Comparison of ENCODE assay signal across 17 cellular contexts in the genomic region with DNA sequence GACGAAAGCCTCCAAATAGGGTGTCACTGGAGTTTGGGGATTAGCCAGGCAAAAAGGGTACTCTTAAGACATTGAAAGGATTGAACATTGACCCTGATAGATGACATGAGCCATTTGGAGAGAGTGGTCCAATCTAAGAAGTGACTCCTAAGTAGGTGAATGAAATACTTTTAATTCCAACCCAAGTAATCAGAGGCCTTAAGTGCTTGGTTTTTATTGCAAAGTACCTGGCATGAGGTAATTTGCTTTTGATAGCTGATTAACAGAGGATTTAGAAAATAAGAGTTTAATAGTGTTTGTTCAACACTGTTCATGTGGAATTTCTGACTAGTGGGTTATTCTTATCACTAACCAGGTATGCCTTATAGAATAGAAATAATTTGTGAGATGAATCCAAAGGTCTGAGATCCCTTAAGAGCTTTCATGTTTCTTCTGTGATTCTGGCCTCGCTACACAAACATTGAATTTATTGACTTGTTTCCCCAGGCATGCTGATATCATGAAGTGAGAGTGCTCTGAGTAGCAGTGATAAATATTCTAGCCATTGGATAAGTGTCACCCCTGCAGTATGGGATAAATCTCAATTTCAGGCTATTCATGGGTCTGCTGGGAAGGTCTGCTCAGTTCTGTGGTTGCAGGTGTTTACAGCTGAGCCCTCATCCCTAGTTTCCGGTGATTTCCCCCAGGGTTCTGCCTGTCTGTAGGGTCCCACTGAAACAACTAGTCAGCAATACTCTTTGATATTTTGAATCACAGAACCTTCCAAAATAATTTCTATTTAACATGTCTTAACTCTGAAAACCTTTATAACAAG. TPM values are rescaled to one million over a fixed set of nuclear protein-coding genes. Genes with fewer than 3 reads are reported as not detected.
DNase-seq lines count a peak whose midpoint lies in the region; ATAC-seq and TF ChIP-seq lines count a peak whose summit lies in the region.
"Had no signal": no experiment of that assay in that cellular context is flagged by ENCODE, and none has a peak within 500 bp of the region (broad histone marks: within the 10 kb centered on the region; RNA-seq: fewer than 3 reads in every experiment).

No MANE protein-coding gene starts in this region.

- H2BK120ac ChIP-seq in trophoblast cell (ENCODE audit: insufficient read depth, low read length, poor library complexity): peak overlapping the region; percentile 49

- no peak for TF ChIP-seq CTCF in DND-41 (IDR thresholded peaks at IDR 0.05; ENCODE audit: borderline replicate concordance, extremely low read depth, low read length, poor library complexity, severe bottlenecking)

- ATAC-seq in DND-41 (ENCODE audit: insufficient read depth, low read depth): peak; percentile 83
- ATAC-seq: activated naive CD4-positive, alpha-beta T cell treated with anti-CD3 and anti-CD28 coated beads, Interleukin-2, amount 50 U/mL, for 72 hours; gastroesophageal sphincter had no signal

- H4K20me1 ChIP-seq in DND-41 (ENCODE audit: insufficient read depth, low read length): peaks cover 4% of the 10 kb centered on the region; the same call in 1 of the 2 replicates

- H3K9me3 ChIP-seq in DND-41 (ENCODE audit: insufficient read depth, low read length, severe bottlenecking) (no peaks in the 10 kb centered on the region), trophoblast cell (ENCODE audit: insufficient read depth, low read depth, low read length) (no peaks in the 10 kb centered on the region)
- H3K9me3 ChIP-seq: gastroesophageal sphincter, sigmoid colon, stomach had no signal

- H3K36me3 ChIP-seq in DND-41 (ENCODE audit: insufficient read depth, low read length) (peaks cover 3% of the 10 kb centered on the region; the same call in 1 of the 2 replicates), trophoblast cell (ENCODE audit: control insufficient read depth in 1 of 2, insufficient read depth in 2 of 2, low read length in 2 of 2) (peaks cover 0 to 3% of the 10 kb centered on the region in 2 experiments)
- H3K36me3 ChIP-seq: brain microvascular endothelial cell had no signal

- H3K27ac Mint-ChIP-seq in dendritic cell treated with granulocyte-macrophage colony-stimulating factor and Interleukin-4, amounts not matched to agents 40 ng/mL and 50 ng/mL, for 4 days: peak overlapping the region; percentile 37
- H3K27ac Mint-ChIP-seq: activated CD4-positive, alpha-beta memory T cell treated with anti-CD3 and anti-CD28 coated beads, Interleukin-2, amount 10 ng/mL, durations not matched to agents 7 days and 5 days; activated naive CD4-positive, alpha-beta T cell treated with anti-CD3 and anti-CD28 coated beads, Interleukin-2, amount 50 U/mL, for 72 hours had no signal

- no peak overlapping the region for H2AK5ac ChIP-seq in trophoblast cell (ENCODE audit: low read length)

- H3K4ac ChIP-seq in trophoblast cell (ENCODE audit: low read depth, low read length): no peak overlapping the region

- no peak overlapping the region for H3K4me2 ChIP-seq in DND-41 (ENCODE audit: insufficient read depth, low read length)
- no peak overlapping the region for H3K4me2 ChIP-seq in trophoblast cell (ENCODE audit: low read length)

- no peak overlapping the region for H3K23ac ChIP-seq in trophoblast cell (ENCODE audit: low read length)

- no peaks in the 10 kb centered on the region for H3K36me3 Mint-ChIP-seq in dendritic cell treated with granulocyte-macrophage colony-stimulating factor and Interleukin-4, amounts not matched to agents 40 ng/mL and 50 ng/mL, for 4 days (ENCODE audit: low read depth)

- H2BK5ac ChIP-seq in trophoblast cell (ENCODE audit: low read depth, low read length, poor library complexity): peak overlapping the region; percentile 42

- intact Hi-C loops in dendritic cell treated with granulocyte-macrophage colony-stimulating factor and Interleukin-4, amounts not matched to agents 40 ng/mL and 50 ng/mL, for 4 days (cut with micrococcal nuclease): no loop called here

- no peaks in the 10 kb centered on the region for H3K27me3 Mint-ChIP-seq in dendritic cell treated with granulocyte-macrophage colony-stimulating factor and Interleukin-4, amounts not matched to agents 40 ng/mL and 50 ng/mL, for 4 days
- H3K27me3 Mint-ChIP-seq: activated CD4-positive, alpha-beta memory T cell treated with anti-CD3 and anti-CD28 coated beads, Interleukin-2, amount 10 ng/mL, durations not matched to agents 7 days and 5 days had no signal

- no peak overlapping the region for H4K8ac ChIP-seq in trophoblast cell (ENCODE audit: low read depth, low read length)

- no peak for TF ChIP-seq POLR2A in erythroblast (IDR thresholded peaks at IDR 0.05; ENCODE audit: low read length)

- no peaks in the 10 kb centered on the region for H3K27me3 ChIP-seq in DND-41 (ENCODE audit: insufficient read depth, low read length, poor library complexity)
- no peaks in the 10 kb centered on the region for H3K27me3 ChIP-seq in trophoblast cell (ENCODE audit: insufficient read depth, low read length)
- H3K27me3 ChIP-seq: brain microvascular endothelial cell, gastroesophageal sphincter, sigmoid colon, stomach had no signal

- no peak overlapping the region for H3K4me3 Mint-ChIP-seq in dendritic cell treated with granulocyte-macrophage colony-stimulating factor and Interleukin-4, amounts not matched to agents 40 ng/mL and 50 ng/mL, for 4 days
- H3K4me3 Mint-ChIP-seq: activated CD4-positive, alpha-beta memory T cell treated with anti-CD3 and anti-CD28 coated beads, Interleukin-2, amount 10 ng/mL, durations not matched to agents 7 days and 5 days had no signal

- peak overlapping the region; percentile 48 for H4K91ac ChIP-seq in trophoblast cell (ENCODE audit: low read depth, low read length)

- H3K4me1 Mint-ChIP-seq in dendritic cell treated with granulocyte-macrophage colony-stimulating factor and Interleukin-4, amounts not matched to agents 40 ng/mL and 50 ng/mL, for 4 days (ENCODE audit: low read depth): peaks cover 61% of the 10 kb centered on the region

- H3K79me1 ChIP-seq in trophoblast cell (ENCODE audit: low read length): peaks cover 3% of the 10 kb centered on the region

- H2AFZ ChIP-seq in DND-41 (ENCODE audit: low read depth, low read length): no peak overlapping the region
- H2AFZ ChIP-seq in trophoblast cell (ENCODE audit: insufficient read depth, low read length, poor library complexity): no peak overlapping the region

- WGBS in trophoblast cell (ENCODE audit: extremely low coverage, insufficient coverage, insufficient read length): no CpG with 5 or more reads among the region's 3 CpGs

- POLR2A ChIA-PET in HEK293T (lab: Yijun Ruan, JAX): interaction anchor here (0.8 to 1.3 kb wide), 2 partner anchors 159 to 189 kb away, joined by 3 to 4 read pairs; partner anchors contain the start of genes HINT3 and TRMT11

- no peak overlapping the region for H3K9ac ChIP-seq in DND-41 (ENCODE audit: low read depth, low read length)
- H3K9ac ChIP-seq in trophoblast cell (ENCODE audit: low read length): no peak overlapping the region

- H3K79me2 ChIP-seq in DND-41 (ENCODE audit: insufficient read depth, low read length) (peaks cover 50% of the 10 kb centered on the region), trophoblast cell (ENCODE audit: control insufficient read depth, insufficient read depth, low read length, poor library complexity) (peaks cover 2% of the 10 kb centered on the region)

- H3K18ac ChIP-seq in trophoblast cell (ENCODE audit: low read length): no peak overlapping the region

- H4K12ac ChIP-seq in trophoblast cell (ENCODE audit: low read depth, low read length): no peak overlapping the region

- no peaks in the 10 kb centered on the region for H3K9me3 Mint-ChIP-seq in dendritic cell treated with granulocyte-macrophage colony-stimulating factor and Interleukin-4, amounts not matched to agents 40 ng/mL and 50 ng/mL, for 4 days
- H3K9me3 Mint-ChIP-seq: activated CD4-positive, alpha-beta memory T cell treated with anti-CD3 and anti-CD28 coated beads, Interleukin-2, amount 10 ng/mL, durations not matched to agents 7 days and 5 days; activated naive CD4-positive, alpha-beta T cell treated with anti-CD3 and anti-CD28 coated beads, Interleukin-2, amount 50 U/mL, for 72 hours had no signal

- H3K27ac ChIP-seq in DND-41 (ENCODE audit: low read length): no peak overlapping the region
- no peak overlapping the region for H3K27ac ChIP-seq in trophoblast cell (ENCODE audit: low read depth, low read length)
- H3K27ac ChIP-seq: brain microvascular endothelial cell, gastroesophageal sphincter, sigmoid colon, stomach, VCaP had no signal

- H3K14ac ChIP-seq in trophoblast cell (ENCODE audit: low read length): no peak overlapping the region

- no peak overlapping the region for H3K4me3 ChIP-seq in DND-41 (ENCODE audit: low read depth in 1 of 2, low read length in 2 of 2)
- no peak overlapping the region for H3K4me3 ChIP-seq in trophoblast cell (ENCODE audit: low read depth, low read length)
- H3K4me3 ChIP-seq: gastroesophageal sphincter, sigmoid colon, stomach had no signal

- DNase-seq in DND-41 (peak; percentile 23), HEK293T (ENCODE audit: extremely low spot score) (no peak), trophoblast cell (no peak), T-helper 2 cell (no peak), SK-N-DZ (ENCODE audit: low spot score) (no peak), erythroblast (lab: John Stamatoyannopoulos, UW) (no peak), SIG-M5 (lab: John Stamatoyannopoulos, UW) (no peak)
- DNase-seq: activated CD4-positive, alpha-beta memory T cell treated with anti-CD3 and anti-CD28 coated beads, Interleukin-2, amount 10 ng/mL, durations not matched to agents 7 days and 5 days; activated T-cell treated with anti-CD3 and anti-CD28 coated beads, Interleukin-2, amount 50 U/mL, for 1 hour; brain microvascular endothelial cell; NCI-H2227 treated with DMSO at 0.1 percent for 48 hours; sigmoid colon; stomach had no signal

- CTCF ChIA-PET in HEK293T (lab: Yijun Ruan, JAX): no interaction called here

- H3K4me1 ChIP-seq in DND-41 (ENCODE audit: insufficient read depth, low read length): peaks cover 25% of the 10 kb centered on the region
- H3K4me1 ChIP-seq in trophoblast cell (ENCODE audit: control insufficient read depth in 1 of 2, insufficient read depth in 2 of 2, low read length in 2 of 2): peaks cover 5 to 9% of the 10 kb centered on the region in 2 experiments

- H2BK12ac ChIP-seq in trophoblast cell (ENCODE audit: low read length): no peak overlapping the region

RNA-seq across cellular contexts. Expression of gene NCOA7, which starts 6.6 kb away (rescaled TPM):
- polyA plus RNA-seq in trophoblast cell (2013): 16.3 and 17.4 TPM in 2 replicates
- 19.8 and 21.4 TPM in 2 replicates for polyA plus RNA-seq in SK-N-DZ (2014; cell fraction: cytosol; rRNA removed)
- 8.5 and 12.2 TPM in 2 replicates for polyA plus RNA-seq in SK-N-DZ (2014; cell fraction: nucleus; rRNA removed)

RNA-seq across cellular contexts. Expression of gene HEY2, which starts 47.9 kb away (rescaled TPM):
- polyA plus RNA-seq in trophoblast cell (2013): 11.4 and 13.4 TPM in 2 replicates
- 0.07 TPM in 1 of 2 replicates, not detected in the other for polyA plus RNA-seq in SK-N-DZ (2014; cell fraction: cytosol; rRNA removed)
- polyA plus RNA-seq in SK-N-DZ (2014; cell fraction: nucleus; rRNA removed): not detected in 2 replicates
